ENCODE assay signal across 8 cellular contexts in the genomic region with DNA sequence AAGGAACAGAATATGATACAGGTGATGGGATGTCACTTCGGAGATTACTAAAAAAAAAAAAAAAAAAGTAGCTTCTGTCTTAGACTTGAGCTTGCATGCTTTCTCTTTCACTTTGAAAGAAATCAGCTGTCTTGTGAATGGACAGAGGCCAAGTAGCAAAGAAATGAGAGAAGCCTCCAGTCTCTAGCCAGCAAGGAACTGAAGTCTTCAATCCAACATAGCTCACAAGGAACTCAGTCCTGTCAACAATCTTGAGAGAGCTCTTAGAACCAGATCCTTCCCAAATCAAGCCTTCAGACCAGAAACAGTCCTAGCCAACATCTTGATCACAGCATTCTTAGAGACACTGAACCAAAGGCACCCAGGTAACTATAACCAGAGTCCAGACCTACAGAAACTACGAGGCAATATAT. TPM values are rescaled to one million over a fixed set of nuclear protein-coding genes. Genes with fewer than 3 reads are reported as not detected.
DNase-seq lines count a peak whose midpoint lies in the region; ATAC-seq and TF ChIP-seq lines count a peak whose summit lies in the region.

No MANE protein-coding gene starts in this region.

- H4K8ac ChIP-seq in mesendoderm (ENCODE audit: low read depth, low read length): no peak overlapping the region

- no peaks in the 10 kb centered on the region for H3K27me3 ChIP-seq in mammary epithelial cell (ENCODE audit: insufficient read depth, low read length)
- no peaks in the 10 kb centered on the region for H3K27me3 ChIP-seq in mesendoderm (ENCODE audit: insufficient read depth, low read length, poor library complexity)

- ATAC-seq in HG03469 (IDR thresholded peaks at IDR 0.05; ENCODE audit: unreplicated experiment): peak; percentile 53

- no peak overlapping the region for H2AFZ ChIP-seq in mammary epithelial cell (ENCODE audit: low read depth, low read length)

- H3K56ac ChIP-seq in mesendoderm (ENCODE audit: low read length): no peak overlapping the region

- H3K9ac ChIP-seq in mammary epithelial cell (ENCODE audit: insufficient read depth, low read length) (no peak overlapping the region), mesendoderm (ENCODE audit: low read length) (no peak overlapping the region)

- no peak overlapping the region for H4K5ac ChIP-seq in mesendoderm (ENCODE audit: low read length)

- dilution Hi-C loops in mammary epithelial cell (cut with HindIII; ENCODE audit: low sequenced_read_pairs): no loop called here

- no peak overlapping the region for H2AK5ac ChIP-seq in mesendoderm (ENCODE audit: low read length)

- H3K4me1 ChIP-seq in mammary epithelial cell (ENCODE audit: insufficient read depth, low read length) (no peaks in the 10 kb centered on the region), mesendoderm (ENCODE audit: control insufficient read depth, low read depth, low read length) (no peaks in the 10 kb centered on the region)

- H3K23ac ChIP-seq in mesendoderm (ENCODE audit: low read length): no peak overlapping the region

- CTCF ChIA-PET in mammary epithelial cell (lab: Charles Lee; ENCODE audit: low non-redundant PET): no interaction called here

- H3K18ac ChIP-seq in mesendoderm (ENCODE audit: low read length): no peak overlapping the region

- H3K79me1 ChIP-seq in mesendoderm (ENCODE audit: low read length): peaks cover 11% of the 10 kb centered on the region

- H4K20me1 ChIP-seq in mammary epithelial cell (ENCODE audit: insufficient read depth, low read length): no peaks in the 10 kb centered on the region

- in situ Hi-C loops in mammary epithelial cell (cut with MboI; ENCODE audit: low sequenced_read_pairs in 2 of 2): no loop called here

- H3K4me2 ChIP-seq in mammary epithelial cell (ENCODE audit: insufficient read depth, low read depth, low read length) (peak overlapping the region; percentile 32), mesendoderm (ENCODE audit: low read length) (no peak overlapping the region)

- no TSS peak for BruUV-seq in mammary epithelial cell (replicated peaks; lab: Mats Ljungman, UMichigan)

- no peak overlapping the region for H2BK120ac ChIP-seq in mesendoderm (ENCODE audit: low read depth, low read length)

- DNase-seq in AG20443 (ENCODE audit: low spot score) (peak; percentile 51), GM19240 (ENCODE audit: insufficient read length, low spot score) (peak; percentile 6), mammary epithelial cell (peak; percentile 21), mesendoderm (peak; percentile 2), HPDE6-E6E7 (ENCODE audit: extremely low spot score) (no peak), GF-D8 (lab: John Stamatoyannopoulos, UW) (no peak)
- DNase-seq in stimulated activated CD4-positive, alpha-beta T cell treated with anti-CD3 and anti-CD28 coated beads, Interleukin-4, amount 100 ng/mL, for 24 hours: no peak

- H2BK5ac ChIP-seq in mesendoderm (ENCODE audit: low read length): no peak overlapping the region

- TF ChIP-seq CTCF in mammary epithelial cell (conservative IDR thresholded peaks at IDR 0.05 in 1 of 2, IDR thresholded peaks at IDR 0.05 in 1 of 2; ENCODE audit: extremely low read depth in 1 of 2, insufficient read depth in 1 of 2, low read depth in 1 of 2, low read length in 2 of 2): no peak

- peaks cover 91% of the 10 kb centered on the region for H3K79me2 ChIP-seq in mammary epithelial cell (ENCODE audit: insufficient read depth, low read length)
- H3K79me2 ChIP-seq in mesendoderm (ENCODE audit: control insufficient read depth, insufficient read depth, low read length): peaks cover 22% of the 10 kb centered on the region

- 40% methylated on average over 2 of the region's 2 CpGs for WGBS in mammary epithelial cell (ENCODE audit: low coverage, missing lambda C conversion rate)
- no CpG with 5 or more reads among the region's 2 CpGs for WGBS in mesendoderm (ENCODE audit: extremely low coverage, insufficient coverage, low lambda C conversion rate)

- H3K4me3 ChIP-seq in mammary epithelial cell (replicated peaks in 1 of 3; ENCODE audit: insufficient read depth in 1 of 3, low read depth in 2 of 3, low read length in 3 of 3) (no peak overlapping the region), mesendoderm (ENCODE audit: low read length) (no peak overlapping the region)

- intact Hi-C loops in mammary epithelial cell (cut with micrococcal nuclease): loop anchor here (10.0 kb wide), 1 partner anchor 206 kb away; no protein-coding TSS in a partner anchor

- H3K36me3 ChIP-seq in mammary epithelial cell (ENCODE audit: insufficient read depth, low read length) (peaks cover 20% of the 10 kb centered on the region), mesendoderm (ENCODE audit: control insufficient read depth, insufficient read depth, low read length) (no peaks in the 10 kb centered on the region)

- H2BK15ac ChIP-seq in mesendoderm (replicated peaks; ENCODE audit: low read depth): no peak overlapping the region

- H3K27ac ChIP-seq in mammary epithelial cell (ENCODE audit: insufficient read depth, low read depth, low read length): no peak overlapping the region
- H3K27ac ChIP-seq in mesendoderm (ENCODE audit: low read depth, low read length): no peak overlapping the region

- no peaks in the 10 kb centered on the region for H3K9me3 ChIP-seq in mammary epithelial cell (replicated peaks; ENCODE audit: insufficient read depth, low read length)

- no peak overlapping the region for H3K4ac ChIP-seq in mesendoderm (ENCODE audit: low read depth, low read length)

RNA-seq across cellular contexts. Expression of a gene that starts 7.7 kb away (rescaled TPM):
- total RNA-seq in mammary epithelial cell: 100 to 1,000 TPM in 1 of 2 donors, 10 to 100 TPM in 1; 99.0 to 102 TPM
- polyA plus RNA-seq in mammary epithelial cell: 18.1 TPM
- 9.7 TPM for polyA minus RNA-seq in mammary epithelial cell
- 38.4 TPM for polyA plus RNA-seq in mesendoderm (2013, experiment 1 of 2)
- 38.6 TPM for polyA plus RNA-seq in mesendoderm (2013, experiment 2 of 2)

RNA-seq across cellular contexts. Expression of a gene that starts 55.4 kb away (rescaled TPM):
- total RNA-seq in mammary epithelial cell: 10 to 100 TPM; 14.3 to 22.4 TPM
- polyA plus RNA-seq in mammary epithelial cell: 7.3 TPM
- polyA minus RNA-seq in mammary epithelial cell: 15.3 TPM
- 49.7 TPM for polyA plus RNA-seq in mesendoderm (2013, experiment 1 of 2)
- polyA plus RNA-seq in mesendoderm (2013, experiment 2 of 2): 50.0 TPM

Comparison
In these comparisons a context has a peak if more than half of its experiments do, and no peak if none do; other contexts are left out.
1. DNase-seq: peak in AG20443 (single experiment), GM19240 (single experiment), mammary epithelial cell (single experiment) and mesendoderm (single experiment); none in HPDE6-E6E7 (single experiment), GF-D8 (single experiment) and stimulated activated CD4-positive, alpha-beta T cell treated with anti-CD3 and anti-CD28 coated beads, Interleukin-4, amount 100 ng/mL, for 24 hours (single experiment).